ENCODE assay signal across 8 cellular contexts in genomic region chr15:90902996-90903732, GRCh38. TPM values are rescaled to one million over a fixed set of nuclear protein-coding genes. Genes with fewer than 3 reads are reported as not detected.
A peak's percentile ranks its signal among the peaks of the same experiment; 100 is the strongest.
DNase-seq lines count a peak whose midpoint lies in the region; ATAC-seq, FAIRE-seq and TF ChIP-seq lines count a peak whose summit lies in the region.

TSS of gene MAN2A2 (plus strand) at chr15:90903302. CDS start at chr15:90904208, 906 bp downstream.

- peaks cover 24% of the 10 kb centered on the region for H3K27me3 Mint-ChIP-seq in GM23338 (ENCODE audit: insufficient read depth, low read depth, poor library complexity)
- H3K27me3 Mint-ChIP-seq in T-helper 2 cell treated with Interferon-gamma antibody and Interleukin-4, amounts not matched to agents 5 μg/mL and 100 μg/mL, for 36 hours (ENCODE audit: low read depth) = no peaks in the 10 kb centered on the region
- H3K27me3 Mint-ChIP-seq in astrocyte (ENCODE audit: low read depth, unreplicated experiment) = peaks cover 17% of the 10 kb centered on the region

- peaks cover 18% of the 10 kb centered on the region for H3K4me1 ChIP-seq in GM23338 (ENCODE audit: insufficient read depth)
- H3K4me1 ChIP-seq in astrocyte (ENCODE audit: insufficient read depth, low read length) = peaks cover 13% of the 10 kb centered on the region
- peaks cover 13% of the 10 kb centered on the region for H3K4me1 ChIP-seq in hepatocyte (ENCODE audit: insufficient read depth)

- peak within 1 kb of the TSS; percentile 81 for H3K4me2 ChIP-seq in GM23338
- H3K4me2 ChIP-seq in astrocyte (ENCODE audit: low read length) = peak within 1 kb of the TSS; percentile 97
- H3K4me2 ChIP-seq in hepatocyte = peak within 1 kb of the TSS; percentile 93

- no peaks in the 10 kb centered on the region for H3K9me2 ChIP-seq in GM23338 (ENCODE audit: insufficient read depth)
- H3K9me2 ChIP-seq in hepatocyte (replicated peaks; ENCODE audit: insufficient read depth) = no peaks in the 10 kb centered on the region

- ATAC-seq in GM23338 = peak; percentile 51

- H3K9me3 Mint-ChIP-seq in GM23338 (no peaks in the 10 kb centered on the region; the same call in 2 of the 3 replicates), astrocyte (ENCODE audit: unreplicated experiment) (no peaks in the 10 kb centered on the region)
- no peaks in the 10 kb centered on the region for H3K9me3 Mint-ChIP-seq in T-helper 2 cell treated with Interferon-gamma antibody and Interleukin-4, amounts not matched to agents 5 μg/mL and 100 μg/mL, for 36 hours

- FAIRE-seq in astrocyte (lab: Jason Lieb, UNC) = no peak

- H3K27me3 ChIP-seq in GM23338 (ENCODE audit: insufficient read depth) (peaks cover 24% of the 10 kb centered on the region), astrocyte (ENCODE audit: insufficient read depth, low read length) (no peaks in the 10 kb centered on the region), hepatocyte (no peaks in the 10 kb centered on the region)

- WGBS in hepatocyte (ENCODE audit: low lambda C conversion rate, missing lambda C conversion rate) = under 1% methylated on average over 45 of the region's 53 CpGs

- H4K20me1 ChIP-seq in GM23338 (replicated peaks; ENCODE audit: insufficient read depth) (no peaks in the 10 kb centered on the region), astrocyte (ENCODE audit: insufficient read depth, low read length) (no peaks in the 10 kb centered on the region), hepatocyte (ENCODE audit: insufficient read depth, poor library complexity, severe bottlenecking) (no peaks in the 10 kb centered on the region)

- peaks cover 15% of the 10 kb centered on the region for H3F3A ChIP-seq in GM23338 (replicated peaks; ENCODE audit: low read depth)

- H3K9me3 ChIP-seq in astrocyte (ENCODE audit: insufficient read depth, low read depth, low read length) (no peaks in the 10 kb centered on the region), hepatocyte (ENCODE audit: low read depth) (no peaks in the 10 kb centered on the region)

- H3K79me2 ChIP-seq in GM23338 (replicated peaks; ENCODE audit: insufficient read depth) = no peaks in the 10 kb centered on the region
- H3K79me2 ChIP-seq in astrocyte (ENCODE audit: insufficient read depth, low read length) = no peaks in the 10 kb centered on the region
- H3K79me2 ChIP-seq in hepatocyte = peaks cover 3% of the 10 kb centered on the region

- no peak within 1 kb of the TSS for H3K27ac Mint-ChIP-seq in GM23338
- peak within 1 kb of the TSS; percentile 88 for H3K27ac Mint-ChIP-seq in T-helper 2 cell treated with Interferon-gamma antibody and Interleukin-4, amounts not matched to agents 5 μg/mL and 100 μg/mL, for 36 hours
- H3K27ac Mint-ChIP-seq in astrocyte (ENCODE audit: unreplicated experiment) = peak within 1 kb of the TSS; percentile 75

- H3K9ac ChIP-seq in astrocyte (ENCODE audit: low read length) = peak within 1 kb of the TSS; percentile 85

- H3K36me3 ChIP-seq in GM23338 (ENCODE audit: insufficient read depth) (no peaks in the 10 kb centered on the region), astrocyte (ENCODE audit: insufficient read depth, low read length) (no peaks in the 10 kb centered on the region), hepatocyte (replicated peaks; ENCODE audit: insufficient read depth, low read depth) (no peaks in the 10 kb centered on the region)

- DNase-seq in GF-D8 (lab: John Stamatoyannopoulos, UW) = peak; percentile 38
- peak; percentile 70 for DNase-seq in GM23338 (ENCODE audit: low spot score)
- DNase-seq in LHCN-M2 (ENCODE audit: low read depth) = peak; percentile 21
- peak; percentile 84 for DNase-seq in T-helper 2 cell treated with Interferon-gamma antibody and Interleukin-4, amounts not matched to agents 5 μg/mL and 100 μg/mL, for 36 hours (ENCODE audit: low spot score)
- peak; percentile 36 for DNase-seq in astrocyte (ENCODE audit: low read depth)
- peak; percentile 79 for DNase-seq in hepatocyte (ENCODE audit: low spot score)
- peak; percentile 88 for DNase-seq in retina
- no peak for DNase-seq in DMS153 (lab: John Stamatoyannopoulos, UW)

- H3K4me3 Mint-ChIP-seq in GM23338 (peak within 1 kb of the TSS; percentile 86), astrocyte (ENCODE audit: unreplicated experiment) (peak within 1 kb of the TSS; percentile 87)
- peak within 1 kb of the TSS; percentile 89 for H3K4me3 Mint-ChIP-seq in T-helper 2 cell treated with Interferon-gamma antibody and Interleukin-4, amounts not matched to agents 5 μg/mL and 100 μg/mL, for 36 hours

- TF ChIP-seq CTCF in GM23338 (conservative IDR thresholded peaks at IDR 0.05; ENCODE audit: low read depth in 2 of 2) (no peak), astrocyte (IDR thresholded peaks at IDR 0.05; ENCODE audit: insufficient read depth, low read depth, low read length) (no peak), hepatocyte (IDR thresholded peaks at IDR 0.05; ENCODE audit: poor library complexity) (no peak)

- H3K27ac ChIP-seq in GM23338 (ENCODE audit: low read depth) (peak within 1 kb of the TSS; percentile 27; the same call in 1 of the 2 replicates), astrocyte (ENCODE audit: low read depth, low read length) (peak within 1 kb of the TSS; percentile 84), hepatocyte (peak within 1 kb of the TSS; percentile 95)

- H3K4me1 Mint-ChIP-seq in GM23338 (peaks cover 15% of the 10 kb centered on the region), astrocyte (ENCODE audit: low read depth, unreplicated experiment) (peaks cover 2% of the 10 kb centered on the region)
- H3K4me1 Mint-ChIP-seq in T-helper 2 cell treated with Interferon-gamma antibody and Interleukin-4, amounts not matched to agents 5 μg/mL and 100 μg/mL, for 36 hours (ENCODE audit: low read depth) = peaks cover 29% of the 10 kb centered on the region

- H3K4me3 ChIP-seq in GM23338 (peak within 1 kb of the TSS; percentile 84), astrocyte (ENCODE audit: insufficient read depth, low read depth, low read length) (peak within 1 kb of the TSS; percentile 85), hepatocyte (peak within 1 kb of the TSS; percentile 51)

- H2AFZ ChIP-seq in GM23338 = peak within 1 kb of the TSS; percentile 93
- H2AFZ ChIP-seq in astrocyte (ENCODE audit: low read depth, low read length) = peak within 1 kb of the TSS; percentile 98
- peak within 1 kb of the TSS; percentile 89 for H2AFZ ChIP-seq in hepatocyte

- peaks cover 11% of the 10 kb centered on the region for H3K36me3 Mint-ChIP-seq in GM23338 (ENCODE audit: low read depth)
- peaks cover 31% of the 10 kb centered on the region for H3K36me3 Mint-ChIP-seq in T-helper 2 cell treated with Interferon-gamma antibody and Interleukin-4, amounts not matched to agents 5 μg/mL and 100 μg/mL, for 36 hours (ENCODE audit: low read depth)
- H3K36me3 Mint-ChIP-seq in astrocyte (ENCODE audit: low read depth, unreplicated experiment) = peaks cover 18% of the 10 kb centered on the region

TF ChIP-seq in GM23338, 12 proteins besides CTCF, POLR2A, EP300 and RAD21 (continues in another document):
- no peak for TF ChIP-seq EZH2 (IDR thresholded peaks at IDR 0.05; ENCODE audit: low read depth, unreplicated experiment)
- no peak for TF ChIP-seq NANOG (IDR thresholded peaks at IDR 0.05; ENCODE audit: borderline replicate concordance)
- TF ChIP-seq STAT1 (IDR thresholded peaks at IDR 0.05; ENCODE audit: unreplicated experiment) = no peak
- TF ChIP-seq POLR2AphosphoS5 (IDR thresholded peaks at IDR 0.05; ENCODE audit: low read depth) = no peak
- no peak for TF ChIP-seq ZNF114 (CRISPR knock-in tag; IDR thresholded peaks at IDR 0.05)
- TF ChIP-seq ZNF331 (CRISPR knock-in tag; IDR thresholded peaks at IDR 0.05; ENCODE audit: low read depth) = no peak
- TF ChIP-seq CREB1 (CRISPR knock-in tag; IDR thresholded peaks at IDR 0.05; ENCODE audit: low read depth) = no peak
- TF ChIP-seq ETS1 (IDR thresholded peaks at IDR 0.05) = no peak
- no peak for TF ChIP-seq EZH2phosphoT487 (IDR thresholded peaks at IDR 0.05; ENCODE audit: unreplicated experiment)
- TF ChIP-seq JUNB (IDR thresholded peaks at IDR 0.05; ENCODE audit: unreplicated experiment) = no peak

RNA-seq across cellular contexts. Expression of gene MAN2A2, which starts in this region (rescaled TPM):
- 3.5 and 17.1 TPM in 2 replicates for total RNA-seq in GM23338 (2014; rRNA removed; shearing (Covaris generic))
- 8.0 and 8.2 TPM in 2 replicates for polyA plus RNA-seq in GM23338 (2016; fragmentation: Nextera tagmentation; extraction: Ambion mirVana)
- total RNA-seq in LHCN-M2 (2014; rRNA removed) = 5.4 and 6.6 TPM in 2 replicates
- 10.1 TPM for polyA plus RNA-seq in LHCN-M2 (2012)
- total RNA-seq in astrocyte = 18.5 and 21.3 TPM in 2 replicates
- total RNA-seq in hepatocyte = 8.3 and 11.2 TPM in 2 replicates
- polyA plus RNA-seq in hepatocyte = 32.7 and 44.5 TPM in 2 replicates

Comparison
In these comparisons a context has a peak if more than half of its experiments do, and no peak if none do; other contexts are left out.
1. H3K27ac ChIP-seq: peak in every context shown above with its lines; median percentile 95 in hepatocyte; 84 in astrocyte; 27 in GM23338.